12 cellular contexts compared by ENCODE assay signal in genomic region chr2:68238955-68239822, GRCh38. TPM values are rescaled to one million over a fixed set of nuclear protein-coding genes. Genes with fewer than 3 reads are reported as not detected.
A peak's percentile ranks its signal among the peaks of the same experiment; 100 is the strongest.
DNase-seq lines count a peak whose midpoint lies in the region; ATAC-seq and TF ChIP-seq lines count a peak whose summit lies in the region.
"Had no signal": no experiment of that assay in that cellular context is flagged by ENCODE, and none has a peak within 500 bp of the region (broad histone marks: within the 10 kb centered on the region; RNA-seq: fewer than 3 reads in every experiment).

No MANE protein-coding gene starts in this region.

- H3K36me3 Mint-ChIP-seq in activated naive CD8-positive, alpha-beta T cell treated with anti-CD3 and anti-CD28 coated beads for 36 hours = peaks cover 32% of the 10 kb centered on the region
- H3K36me3 Mint-ChIP-seq in naive thymus-derived CD4-positive, alpha-beta T cell = peaks cover 0 to 12% (median 7%) of the 10 kb centered on the region in 5 donors
- peaks cover 5% of the 10 kb centered on the region for H3K36me3 Mint-ChIP-seq in endodermal cell (ENCODE audit: low read depth)

- TF ChIP-seq CTCF in endodermal cell (conservative IDR thresholded peaks at IDR 0.05) = no peak

- no peak overlapping the region for H3K4me3 Mint-ChIP-seq in activated naive CD8-positive, alpha-beta T cell treated with anti-CD3 and anti-CD28 coated beads for 36 hours
- peak overlapping the region in 9 of 10 donors; percentile 2 to 76 (median 50) for H3K4me3 Mint-ChIP-seq in naive thymus-derived CD4-positive, alpha-beta T cell
- H3K4me3 Mint-ChIP-seq in endodermal cell = no peak overlapping the region

- no peaks in the 10 kb centered on the region for H3K9me3 Mint-ChIP-seq in activated naive CD8-positive, alpha-beta T cell treated with anti-CD3 and anti-CD28 coated beads for 36 hours
- no peaks in the 10 kb centered on the region for H3K9me3 Mint-ChIP-seq in naive thymus-derived CD4-positive, alpha-beta T cell
- H3K9me3 Mint-ChIP-seq in endodermal cell = peaks cover 1% of the 10 kb centered on the region

- H3K27ac ChIP-seq in Karpas-422 (ENCODE audit: low read length) (no peak overlapping the region), endodermal cell (ENCODE audit: low read depth, low read length) (no peak overlapping the region)
- peak overlapping the region; percentile 15 for H3K27ac ChIP-seq in naive thymus-derived CD4-positive, alpha-beta T cell (ENCODE audit: low read depth, low read length)
- H3K27ac ChIP-seq: pancreas had no signal

- H3K4me3 ChIP-seq in Karpas-422 (ENCODE audit: low read length) = no peak overlapping the region
- no peak overlapping the region for H3K4me3 ChIP-seq in naive thymus-derived CD4-positive, alpha-beta T cell (ENCODE audit: low read length)
- no peak overlapping the region for H3K4me3 ChIP-seq in endodermal cell (ENCODE audit: low read length)
- H3K4me3 ChIP-seq: pancreas, transverse colon had no signal

- H3K79me2 ChIP-seq in Karpas-422 (ENCODE audit: low read length) = peaks cover 100% of the 10 kb centered on the region

- DNase-seq in EH (ENCODE audit: low read depth) (peak; percentile 26), Karpas-422 (no peak), GM19238 (ENCODE audit: insufficient read length, low spot score) (no peak), H4 (ENCODE audit: low spot score) (no peak), endodermal cell (no peak)
- no peak for DNase-seq in activated naive CD8-positive, alpha-beta T cell treated with anti-CD3 and anti-CD28 coated beads for 36 hours
- no peak for DNase-seq in naive thymus-derived CD4-positive, alpha-beta T cell
- DNase-seq: DMS79, kidney, pancreas, transverse colon had no signal

- H3K27me3 ChIP-seq in Karpas-422 (ENCODE audit: low read length) (no peaks in the 10 kb centered on the region), endodermal cell (ENCODE audit: control insufficient read depth, insufficient read depth, low read length, poor library complexity, severe bottlenecking) (no peaks in the 10 kb centered on the region)
- no peaks in the 10 kb centered on the region for H3K27me3 ChIP-seq in naive thymus-derived CD4-positive, alpha-beta T cell (ENCODE audit: control insufficient read depth in 2 of 2, insufficient read depth in 2 of 2, low read length in 2 of 2)
- H3K27me3 ChIP-seq: pancreas, transverse colon had no signal

- H3K4me2 ChIP-seq in Karpas-422 (ENCODE audit: low read depth, low read length, poor library complexity, severe bottlenecking) = peak overlapping the region; percentile 28

- intact Hi-C loops in naive thymus-derived CD4-positive, alpha-beta T cell (cut with micrococcal nuclease) = loop anchor here in 1 of 2 donors (1.0 kb wide), 1 partner anchor 12 kb away; no protein-coding TSS in a partner anchor

- H2AFZ ChIP-seq in Karpas-422 (ENCODE audit: low read length) = no peak overlapping the region

- POLR2A ChIA-PET in naive thymus-derived CD4-positive, alpha-beta T cell (lab: Charles Lee) = no interaction called here

- no peaks in the 10 kb centered on the region for H3K9me2 ChIP-seq in Karpas-422 (replicated peaks; ENCODE audit: insufficient read depth, low read length)

- H3K9ac ChIP-seq in Karpas-422 (ENCODE audit: low read length) (no peak overlapping the region), endodermal cell (ENCODE audit: extremely low read depth, low read length, poor library complexity, severe bottlenecking) (no peak overlapping the region)

- H3K27ac Mint-ChIP-seq in activated naive CD8-positive, alpha-beta T cell treated with anti-CD3 and anti-CD28 coated beads for 36 hours = peak overlapping the region; percentile 50
- peak overlapping the region in 8 of 9 donors; percentile 5 to 94 (median 46) for H3K27ac Mint-ChIP-seq in naive thymus-derived CD4-positive, alpha-beta T cell
- H3K27ac Mint-ChIP-seq in endodermal cell = no peak overlapping the region

- H3K4me1 ChIP-seq in Karpas-422 (ENCODE audit: low read length) = peaks cover 88% of the 10 kb centered on the region
- H3K4me1 ChIP-seq in naive thymus-derived CD4-positive, alpha-beta T cell (ENCODE audit: control insufficient read depth in 2 of 2, insufficient read depth in 2 of 2, low read length in 2 of 2) = peaks cover 65 to 67% of the 10 kb centered on the region in 2 donors
- no peaks in the 10 kb centered on the region for H3K4me1 ChIP-seq in endodermal cell (ENCODE audit: control insufficient read depth, insufficient read depth, low read length)

- no peaks in the 10 kb centered on the region for H3K27me3 Mint-ChIP-seq in activated naive CD8-positive, alpha-beta T cell treated with anti-CD3 and anti-CD28 coated beads for 36 hours
- H3K27me3 Mint-ChIP-seq in naive thymus-derived CD4-positive, alpha-beta T cell = no peaks in the 10 kb centered on the region
- no peaks in the 10 kb centered on the region for H3K27me3 Mint-ChIP-seq in endodermal cell (ENCODE audit: insufficient read depth)

- CTCF ChIA-PET in naive thymus-derived CD4-positive, alpha-beta T cell (lab: Charles Lee) = interaction anchor here (1.0 kb wide), 1 partner anchor 43 kb away, joined by 3 read pairs; no protein-coding TSS in a partner anchor

- H3K4me1 Mint-ChIP-seq in activated naive CD8-positive, alpha-beta T cell treated with anti-CD3 and anti-CD28 coated beads for 36 hours = peaks cover 62% of the 10 kb centered on the region
- H3K4me1 Mint-ChIP-seq in naive thymus-derived CD4-positive, alpha-beta T cell = peaks cover 24 to 86% (median 61%) of the 10 kb centered on the region in 7 donors
- peaks cover 25% of the 10 kb centered on the region for H3K4me1 Mint-ChIP-seq in endodermal cell

- H3K9me3 ChIP-seq in Karpas-422 (ENCODE audit: low read length) = no peaks in the 10 kb centered on the region
- H3K9me3 ChIP-seq in naive thymus-derived CD4-positive, alpha-beta T cell (ENCODE audit: control insufficient read depth in 2 of 3, low read length in 3 of 3) = no peaks in the 10 kb centered on the region
- H3K9me3 ChIP-seq in endodermal cell (ENCODE audit: control insufficient read depth, low read length) = peaks cover 4% of the 10 kb centered on the region
- H3K9me3 ChIP-seq: pancreas, transverse colon had no signal

- peak; percentile 64 for ATAC-seq in naive thymus-derived CD4-positive, alpha-beta T cell
- no peak for ATAC-seq in GM19324 (IDR thresholded peaks at IDR 0.05; ENCODE audit: low FRiP score, unreplicated experiment)

- H3K36me3 ChIP-seq in Karpas-422 (ENCODE audit: insufficient read depth, low read length) (peaks cover 4% of the 10 kb centered on the region; the same call in 1 of the 2 replicates), endodermal cell (ENCODE audit: control insufficient read depth, insufficient read depth, low read length) (peaks cover 19% of the 10 kb centered on the region)
- no peaks in the 10 kb centered on the region for H3K36me3 ChIP-seq in naive thymus-derived CD4-positive, alpha-beta T cell (ENCODE audit: control insufficient read depth in 2 of 3, insufficient read depth in 3 of 3, low read length in 3 of 3)
- H3K36me3 ChIP-seq: pancreas, transverse colon had no signal

- H4K20me1 ChIP-seq in Karpas-422 (ENCODE audit: insufficient read depth, low read depth, low read length) = peaks cover 75% of the 10 kb centered on the region

- WGBS in endodermal cell (ENCODE audit: insufficient coverage in 1 of 2, insufficient read length in 1 of 2), 2 experiments = 94 to 96% methylated on average over 5 to 6 of the region's 6 CpGs

RNA-seq across cellular contexts. Expression of gene PPP3R1, which starts 13.1 kb away (rescaled TPM):
- total RNA-seq in Karpas-422 (2014; rRNA removed; shearing (Covaris generic); ENCODE audit: low replicate concordance) = 24.1 and 55.9 TPM in 2 replicates
- 10 to 100 TPM; 80.8 to 93.2 TPM for total RNA-seq in activated naive CD8-positive, alpha-beta T cell treated with anti-CD3 and anti-CD28 coated beads for 36 hours
- total RNA-seq in naive thymus-derived CD4-positive, alpha-beta T cell = 10 to 100 TPM; 54.1 to 78.2 (median 70.0) TPM
- 1 to 10 TPM; 2.6 to 7.2 TPM for polyA plus RNA-seq in naive thymus-derived CD4-positive, alpha-beta T cell
- 17.6 and 26.5 TPM in 2 replicates for total RNA-seq in H4 (2014; rRNA removed; shearing (Covaris generic))
- 10 to 100 TPM; 57.4 to 59.5 TPM for total RNA-seq in endodermal cell
- polyA plus RNA-seq in endodermal cell (2013, experiment 1 of 2) = 46.4 TPM
- 44.5 TPM for polyA plus RNA-seq in endodermal cell (2013, experiment 2 of 2)

Comparison
In these comparisons a context has a peak if more than half of its experiments do, and no peak if none do; other contexts are left out.
1. H3K4me3 Mint-ChIP-seq: peak in naive thymus-derived CD4-positive, alpha-beta T cell (9 of 10); none in activated naive CD8-positive, alpha-beta T cell treated with anti-CD3 and anti-CD28 coated beads for 36 hours (single experiment) and endodermal cell (single experiment).